27 cellular contexts compared by ENCODE assay signal in genomic region chr1:169019419-169020058, GRCh38.
"Had no signal": no experiment of that assay in that cellular context is flagged by ENCODE, and none has a peak within 500 bp of the region (broad histone marks: within the 10 kb centered on the region; RNA-seq: fewer than 3 reads in every experiment).

No MANE protein-coding gene starts in this region.

- H3K4me3 ChIP-seq: adrenal gland, ascending aorta, left lung, lung, ovary, thyroid gland had no signal

- H3K9me3 Mint-ChIP-seq: activated T-cell treated with anti-CD3 and anti-CD28 coated beads, Interleukin-2, amount 50 U/mL, for 24 hours; activated T-helper 2 cell treated with anti-CD3 and anti-CD28 coated beads, Interferon-gamma antibody, Interleukin-2, Interleukin-4, amounts not matched to agents 10 μg/mL and 5 μg/mL and 100 μg/mL, durations not matched to agents 14 hours and 24 hours and 36 hours; natural killer cell treated with Interleukin-12 subunit alpha and Interleukin-12 subunit beta and Interleukin-15 and Interleukin-18, amount 100 ng/mL, for 72 hours; stimulated activated naive CD8-positive, alpha-beta T cell treated with anti-CD3 and anti-CD28 coated beads, Interleukin-15, Interleukin-2, amounts not matched to agents 100 ng/mL and 50 ng/mL, for 24 hours had no signal

- H3K36me3 Mint-ChIP-seq: natural killer cell treated with Interleukin-12 subunit alpha and Interleukin-12 subunit beta and Interleukin-15 and Interleukin-18, amount 100 ng/mL, for 72 hours had no signal

- H3K4me1 ChIP-seq: adrenal gland, ascending aorta, foreskin keratinocyte, left lung, thyroid gland had no signal

- H3K27me3 ChIP-seq: adrenal gland, ascending aorta, brain microvascular endothelial cell, left lung, neutrophil, ovary, thyroid gland had no signal

- H3K27ac Mint-ChIP-seq: activated CD4-positive, alpha-beta T cell treated with anti-CD3 and anti-CD28 coated beads, Interleukin-2, amount 10 ng/mL, durations not matched to agents 7 days and 5 days; activated CD8-positive, alpha-beta T cell treated with anti-CD3 and anti-CD28 coated beads, Interleukin-2, amount 10 ng/mL, durations not matched to agents 7 days and 5 days; activated naive CD8-positive, alpha-beta T cell; activated T-cell treated with anti-CD3 and anti-CD28 coated beads, Interleukin-2, amount 50 U/mL, for 24 hours; activated T-helper 2 cell treated with anti-CD3 and anti-CD28 coated beads, Interferon-gamma antibody, Interleukin-2, Interleukin-4, amounts not matched to agents 10 μg/mL and 5 μg/mL and 100 μg/mL, durations not matched to agents 14 hours and 24 hours and 36 hours; natural killer cell treated with Interleukin-12 subunit alpha and Interleukin-12 subunit beta and Interleukin-15 and Interleukin-18, amount 100 ng/mL, for 72 hours; stimulated activated naive CD8-positive, alpha-beta T cell treated with anti-CD3 and anti-CD28 coated beads, Interleukin-15, Interleukin-2, amounts not matched to agents 100 ng/mL and 50 ng/mL, for 24 hours had no signal

- FAIRE-seq: kidney had no signal

- H3K4me3 Mint-ChIP-seq: activated CD4-positive, alpha-beta T cell treated with anti-CD3 and anti-CD28 coated beads, Interleukin-2, amount 10 ng/mL, durations not matched to agents 7 days and 5 days; activated CD8-positive, alpha-beta T cell treated with anti-CD3 and anti-CD28 coated beads, Interleukin-2, amount 10 ng/mL, durations not matched to agents 7 days and 5 days; activated naive CD8-positive, alpha-beta T cell; activated T-cell treated with anti-CD3 and anti-CD28 coated beads, Interleukin-2, amount 50 U/mL, for 24 hours; natural killer cell treated with Interleukin-12 subunit alpha and Interleukin-12 subunit beta and Interleukin-15 and Interleukin-18, amount 100 ng/mL, for 72 hours; stimulated activated naive CD8-positive, alpha-beta T cell treated with anti-CD3 and anti-CD28 coated beads, Interleukin-15, Interleukin-2, amounts not matched to agents 100 ng/mL and 50 ng/mL, for 24 hours had no signal

- DNase-seq: activated CD4-positive, alpha-beta T cell treated with anti-CD3 and anti-CD28 coated beads, Interleukin-2, amount 10 ng/mL, durations not matched to agents 7 days and 5 days; activated CD8-positive, alpha-beta T cell treated with anti-CD3 and anti-CD28 coated beads, Interleukin-2, amount 10 ng/mL, durations not matched to agents 7 days and 5 days; activated naive CD4-positive, alpha-beta T cell; activated T-cell treated with anti-CD3 and anti-CD28 coated beads, Interleukin-2, amount 50 U/mL, for 24 hours; adrenal gland; brain microvascular endothelial cell; caudate nucleus; effector memory CD4-positive, alpha-beta T cell; foreskin keratinocyte; kidney; left lung; ovary; right cardiac atrium; stimulated activated CD4-positive, alpha-beta T cell treated with anti-CD3 and anti-CD28 coated beads, Interleukin-12 subunit alpha, Interleukin-12 subunit beta, amount 100 ng/mL, for 4 hours; stimulated activated CD4-positive, alpha-beta T cell treated with anti-CD3 and anti-CD28 coated beads, Interleukin-4, amount 100 ng/mL, for 4 hours; substantia nigra; T-helper 2 cell; thyroid gland had no signal

- H3K36me3 ChIP-seq: adrenal gland, ascending aorta, brain microvascular endothelial cell, left lung, neutrophil, ovary, thyroid gland had no signal

- ATAC-seq: activated CD4-positive, CD25-positive, alpha-beta regulatory T cell treated with anti-CD3 and anti-CD28 coated beads, Interleukin-2, amount 50 U/mL, for 24 hours; activated CD8-positive, alpha-beta T cell treated with anti-CD3 and anti-CD28 coated beads, Interleukin-2, amount 10 ng/mL, durations not matched to agents 7 days and 5 days; foreskin keratinocyte; left lung; natural killer cell treated with Interleukin-12 subunit alpha and Interleukin-12 subunit beta and Interleukin-15 and Interleukin-18, amount 100 ng/mL, for 72 hours had no signal

- H3K9me3 ChIP-seq: adrenal gland, ascending aorta, left lung, neutrophil, ovary, thyroid gland had no signal

- H3K27ac ChIP-seq: adrenal gland, ascending aorta, brain microvascular endothelial cell, foreskin keratinocyte, left lung, neutrophil, ovary, thyroid gland, VCaP had no signal
